Comparison of ENCODE assay signal across 1 cellular context in the genomic region with DNA sequence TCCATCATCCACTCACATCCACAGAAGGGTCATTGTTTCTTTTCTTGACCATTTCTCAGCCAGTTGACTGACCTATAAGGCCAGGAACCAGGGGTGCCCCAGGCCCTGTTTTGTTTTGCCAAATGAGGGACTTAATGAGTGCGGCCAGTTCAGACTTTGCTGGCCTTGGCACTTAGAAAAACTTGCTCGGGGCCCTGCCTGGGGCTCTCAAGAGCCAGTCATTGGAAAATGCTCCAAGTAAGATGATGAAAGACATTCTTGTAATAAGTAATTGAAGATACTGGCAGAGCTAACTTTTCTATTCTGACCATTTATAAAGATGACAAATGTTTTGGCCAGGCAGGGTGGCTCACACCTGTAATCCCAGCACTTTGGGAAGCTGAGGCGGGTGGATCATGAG.
TF ChIP-seq lines count a peak whose summit lies in the region.

No MANE protein-coding gene starts in this region.

TF ChIP-seq in HCT116, 20 proteins besides CTCF, POLR2A, EP300 and RAD21 (continued from another document):
- TF ChIP-seq, protein P1, sequence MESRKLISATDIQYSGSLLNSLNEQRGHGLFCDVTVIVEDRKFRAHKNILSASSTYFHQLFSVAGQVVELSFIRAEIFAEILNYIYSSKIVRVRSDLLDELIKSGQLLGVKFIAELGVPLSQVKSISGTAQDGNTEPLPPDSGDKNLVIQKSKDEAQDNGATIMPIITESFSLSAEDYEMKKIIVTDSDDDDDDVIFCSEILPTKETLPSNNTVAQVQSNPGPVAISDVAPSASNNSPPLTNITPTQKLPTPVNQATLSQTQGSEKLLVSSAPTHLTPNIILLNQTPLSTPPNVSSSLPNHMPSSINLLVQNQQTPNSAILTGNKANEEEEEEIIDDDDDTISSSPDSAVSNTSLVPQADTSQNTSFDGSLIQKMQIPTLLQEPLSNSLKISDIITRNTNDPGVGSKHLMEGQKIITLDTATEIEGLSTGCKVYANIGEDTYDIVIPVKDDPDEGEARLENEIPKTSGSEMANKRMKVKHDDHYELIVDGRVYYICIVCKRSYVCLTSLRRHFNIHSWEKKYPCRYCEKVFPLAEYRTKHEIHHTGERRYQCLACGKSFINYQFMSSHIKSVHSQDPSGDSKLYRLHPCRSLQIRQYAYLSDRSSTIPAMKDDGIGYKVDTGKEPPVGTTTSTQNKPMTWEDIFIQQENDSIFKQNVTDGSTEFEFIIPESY (IDR thresholded peaks at IDR 0.05; ENCODE audit: extremely low read depth, insufficient replicate concordance, low read length), result no peak
- TF ChIP-seq JUND (IDR thresholded peaks at IDR 0.05), result no peak
